Comparison of ENCODE assay signal across 9 cellular contexts in genomic region chr14:50231475-50232275, GRCh38. TPM values are rescaled to one million over a fixed set of nuclear protein-coding genes. Genes with fewer than 3 reads are reported as not detected.
DNase-seq lines count a peak whose midpoint lies in the region; ATAC-seq, FAIRE-seq and TF ChIP-seq lines count a peak whose summit lies in the region.
"Had no signal": no experiment of that assay in that cellular context is flagged by ENCODE, and none has a peak within 500 bp of the region (broad histone marks: within the 10 kb centered on the region; RNA-seq: fewer than 3 reads in every experiment).

Gene SOS2 (minus strand): TSS chr14:50231578. CDS start chr14:50231283, 295 bp downstream.

- H3K27ac ChIP-seq in kidney (ENCODE audit: low read depth in 2 of 2, low read length in 2 of 2) = peak within 1 kb of the TSS; percentile 91 to 95

- no peaks in the 10 kb centered on the region for H3K9me3 Mint-ChIP-seq in central memory CD8-positive, alpha-beta T cell

- H3K9ac ChIP-seq in kidney (ENCODE audit: low read length in 2 of 2) = peak within 1 kb of the TSS; percentile 70 to 91

- FAIRE-seq in kidney (lab: Jason Lieb, UNC) = no peak
- FAIRE-seq: TTC549 had no signal

- peaks cover 35% of the 10 kb centered on the region for H3K4me1 Mint-ChIP-seq in central memory CD8-positive, alpha-beta T cell

- H3K27me3 Mint-ChIP-seq in central memory CD8-positive, alpha-beta T cell = no peaks in the 10 kb centered on the region

- H3K36me3 ChIP-seq in kidney (ENCODE audit: control insufficient read depth in 1 of 2, insufficient read depth in 2 of 2, low read length in 2 of 2) = no peaks in the 10 kb centered on the region

- peaks cover 9% of the 10 kb centered on the region in 2 donors for H3K4me1 ChIP-seq in kidney (ENCODE audit: control insufficient read depth in 1 of 2, insufficient read depth in 1 of 2, low read depth in 1 of 2, low read length in 2 of 2)

- H3K4me3 Mint-ChIP-seq in central memory CD8-positive, alpha-beta T cell = peak within 1 kb of the TSS; percentile 80

- DNase-seq in AG09309 (ENCODE audit: low read depth) (peak; percentile 16), NCI-H226 (peak; percentile 87), kidney (peak; percentile 96)
- peak; percentile 64 to 71 for DNase-seq in central memory CD8-positive, alpha-beta T cell (ENCODE audit: low spot score in 2 of 2)
- DNase-seq in stimulated activated CD4-positive, alpha-beta T cell treated with anti-CD3 and anti-CD28 coated beads, Interleukin-15, amount 100 ng/mL, for 24 hours = peak; percentile 85

- TF ChIP-seq CTCF in AG09309 (IDR thresholded peaks at IDR 0.05; ENCODE audit: control insufficient read depth, insufficient read depth, low read depth, low read length, missing control alignments) (no peak), kidney (IDR thresholded peaks at IDR 0.05; ENCODE audit: borderline replicate concordance, extremely low read depth, insufficient read depth) (no peak)

- ATAC-seq in GM18909 (IDR thresholded peaks at IDR 0.05; ENCODE audit: poor library complexity, unreplicated experiment) (peak; percentile 86), HG03159 (IDR thresholded peaks at IDR 0.05; ENCODE audit: unreplicated experiment) (peak; percentile 86)
- peak; percentile 81 for ATAC-seq in activated CD4-positive, CD25-positive, alpha-beta regulatory T cell treated with anti-CD3 and anti-CD28 coated beads, Interleukin-2, amount 50 U/mL, for 24 hours
- peak; percentile 80 for ATAC-seq in central memory CD8-positive, alpha-beta T cell (replicated peaks; ENCODE audit: extremely low read depth, poor library complexity, severe bottlenecking)

- no peaks in the 10 kb centered on the region for H3K9me3 ChIP-seq in kidney (ENCODE audit: control insufficient read depth in 1 of 2, low read length in 2 of 2)

- peaks cover 14% of the 10 kb centered on the region for H3K36me3 Mint-ChIP-seq in central memory CD8-positive, alpha-beta T cell (ENCODE audit: insufficient read depth)

- peak within 1 kb of the TSS; percentile 81 for H3K4me3 ChIP-seq in AG09309 (ENCODE audit: control insufficient read depth, low read depth, low read length)
- H3K4me3 ChIP-seq in kidney (ENCODE audit: low read length in 2 of 2) = peak within 1 kb of the TSS; percentile 83 to 89

- peak within 1 kb of the TSS; percentile 91 for H3K27ac Mint-ChIP-seq in central memory CD8-positive, alpha-beta T cell (ENCODE audit: low read depth)

- intact Hi-C loops in kidney (cut with DNase I) = no loop called here

RNA-seq across cellular contexts. Expression of gene SOS2, which starts in this region (rescaled TPM):
- total RNA-seq in kidney = 39.7 TPM
- polyA plus RNA-seq in kidney (ENCODE audit: insufficient read depth, low read depth, low replicate concordance) = 11.9 TPM

Comparison
In these comparisons a context has a peak if more than half of its experiments do, and no peak if none do; other contexts are left out.
1. Peak in every context shown above with its lines: DNase-seq, ATAC-seq, H3K4me3 ChIP-seq and H3K27ac ChIP-seq.
2. DNase-seq: peak in every context shown above with its lines; median percentile 96 in kidney; 87 in NCI-H226; 85 in stimulated activated CD4-positive, alpha-beta T cell treated with anti-CD3 and anti-CD28 coated beads, Interleukin-15, amount 100 ng/mL, for 24 hours; 68 in central memory CD8-positive, alpha-beta T cell; 16 in AG09309.